ENCODE assay signal across 35 cellular contexts in genomic region chr20:34201531-34201930, GRCh38. TPM values are rescaled to one million over a fixed set of nuclear protein-coding genes. Genes with fewer than 3 reads are reported as not detected.
"Had no signal": no experiment of that assay in that cellular context is flagged by ENCODE, and none has a peak within 500 bp of the region (broad histone marks: within the 10 kb centered on the region; RNA-seq: fewer than 3 reads in every experiment).

No MANE protein-coding gene starts in this region.

- H3K9me3 ChIP-seq: adrenal gland, SJSA1 had no signal

- H3K27ac ChIP-seq: adrenal gland, PC-9, SJSA1, VCaP had no signal

- H2AFZ ChIP-seq: PC-9 had no signal

- H3K4me1 ChIP-seq: adrenal gland, SJSA1 had no signal

- H3K4me2 ChIP-seq: PC-9 had no signal

- H3K4me3 ChIP-seq: adrenal gland, PC-9, SJSA1 had no signal

- DNase-seq: activated B cell treated with CpG ODN at 0.5 μM for 24 hours; activated CD4-positive, alpha-beta memory T cell treated with anti-CD3 and anti-CD28 coated beads for 36 hours; activated CD4-positive, alpha-beta T cell treated with anti-CD3 and anti-CD28 coated beads for 4 hours; activated CD4-positive, alpha-beta T cell treated with anti-CD3 and anti-CD28 coated beads, Interleukin-2, amount 50 U/mL, for 1 hour; activated CD4-positive, CD25-positive, alpha-beta regulatory T cell treated with anti-CD3 and anti-CD28 coated beads, Interleukin-2, amount 50 U/mL, for 72 hours; activated CD8-positive, alpha-beta memory T cell treated with anti-CD3 and anti-CD28 coated beads, Interleukin-2, amount 50 U/mL, for 4 hours; activated gamma-delta T cell treated with Interleukin-2 at 50 U/mL for 16 hours; activated naive CD4-positive, alpha-beta T cell treated with anti-CD3 and anti-CD28 coated beads for 36 hours; activated T-cell treated with anti-CD3 and anti-CD28 coated beads for 4 hours; activated T-cell treated with anti-CD3 and anti-CD28 coated beads, Interleukin-2, amount 50 U/mL, for 4 hours; adrenal gland; caudate nucleus; Kasumi-1; KG1; MM.1S; NCI-H1048; NCI-H1436 treated with DMSO at 0.1 percent for 48 hours; NCI-H1694 treated with DMSO at 0.1 percent for 48 hours; NCI-H2029; NCI-H345; NCI-H524 treated with DMSO at 0.1 percent for 48 hours; NCI-H748 treated with DMSO at 0.1 percent for 48 hours; NK-92 treated with Interleukin-12 subunit alpha and Interleukin-12 subunit beta, amount 100 ng/mL, for 24 hours; PC-9; SHP77; T-helper 1 cell; T-helper 2 cell; T-helper 9 cell had no signal

- H3K36me3 ChIP-seq: adrenal gland, SJSA1 had no signal

RNA-seq across cellular contexts. Expression of gene ASIP, which starts 39.7 kb away (rescaled TPM):
- total RNA-seq: activated B cell treated with CpG ODN at 0.5 μM for 24 hours; activated CD4-positive, alpha-beta memory T cell treated with anti-CD3 and anti-CD28 coated beads for 36 hours; activated naive CD4-positive, alpha-beta T cell treated with anti-CD3 and anti-CD28 coated beads for 36 hours; activated naive CD4-positive, alpha-beta T cell treated with anti-CD3 and anti-CD28 coated beads, Interleukin-2, amount 50 U/mL, for 72 hours; activated T-cell treated with anti-CD3 and anti-CD28 coated beads, Interleukin-2, amount 50 U/mL, for 4 hours; activated T-helper 1 cell treated with anti-CD3 and anti-CD28 coated beads, Interleukin-12 subunit alpha, Interleukin-12 subunit beta, Interleukin-2, Interleukin-4 antibody, amounts not matched to agents 30 ng/mL and 10 ng/mL and 1 ng/mL, durations not matched to agents 14 hours and 24 hours and 36 hours; astrocyte; bronchial epithelial cell; NCI-H460; PC-9; SJSA1 had no signal
